ENCODE assay signal across 10 cellular contexts in genomic region chr16:75263963-75264445, GRCh38. TPM values are rescaled to one million over a fixed set of nuclear protein-coding genes. Genes with fewer than 3 reads are reported as not detected.
DNase-seq lines count a peak whose midpoint lies in the region; ATAC-seq and TF ChIP-seq lines count a peak whose summit lies in the region.
"Had no signal": no experiment of that assay in that cellular context is flagged by ENCODE, and none has a peak within 500 bp of the region (broad histone marks: within the 10 kb centered on the region; RNA-seq: fewer than 3 reads in every experiment).

No MANE protein-coding gene starts in this region.

- H3K36me3 Mint-ChIP-seq in activated CD4-positive, alpha-beta memory T cell treated with anti-CD3 and anti-CD28 coated beads for 36 hours, result no peaks in the 10 kb centered on the region
- no peaks in the 10 kb centered on the region for H3K36me3 Mint-ChIP-seq in activated CD4-positive, alpha-beta memory T cell treated with anti-CD3 and anti-CD28 coated beads, Interleukin-2, amount 10 ng/mL, durations not matched to agents 7 days and 5 days (ENCODE audit: low read depth)
- no peaks in the 10 kb centered on the region for H3K36me3 Mint-ChIP-seq in type B pancreatic cell

- no peaks in the 10 kb centered on the region for H4K20me1 ChIP-seq in mammary epithelial cell (ENCODE audit: insufficient read depth, low read length)

- H3K27me3 ChIP-seq in mammary epithelial cell (ENCODE audit: insufficient read depth, low read length) (no peaks in the 10 kb centered on the region), lower lobe of right lung (ENCODE audit: low read depth) (peaks cover 6% of the 10 kb centered on the region)

- peak overlapping the region; percentile 24 for H3K4me3 Mint-ChIP-seq in activated CD4-positive, alpha-beta memory T cell treated with anti-CD3 and anti-CD28 coated beads for 36 hours
- no peak overlapping the region for H3K4me3 Mint-ChIP-seq in activated CD4-positive, alpha-beta memory T cell treated with anti-CD3 and anti-CD28 coated beads, Interleukin-2, amount 10 ng/mL, durations not matched to agents 7 days and 5 days
- H3K4me3 Mint-ChIP-seq in type B pancreatic cell, result peak overlapping the region; percentile 88

- peak overlapping the region; percentile 92 for H3K4me2 ChIP-seq in mammary epithelial cell (ENCODE audit: insufficient read depth, low read depth, low read length)

- peaks cover 75% of the 10 kb centered on the region for H3K79me2 ChIP-seq in mammary epithelial cell (ENCODE audit: insufficient read depth, low read length)

- intact Hi-C loops in activated CD4-positive, alpha-beta memory T cell treated with anti-CD3 and anti-CD28 coated beads for 36 hours (cut with micrococcal nuclease), result no loop called here
- intact Hi-C loops in mammary epithelial cell (cut with micrococcal nuclease) (loop anchor here (1.0 kb wide), 2 partner anchors 10 to 41 kb away; no protein-coding TSS in a partner anchor), lower lobe of right lung (cut with DNase I) (no loop called here)

- TF ChIP-seq CTCF in mammary epithelial cell (conservative IDR thresholded peaks at IDR 0.05 in 1 of 2, IDR thresholded peaks at IDR 0.05 in 1 of 2; ENCODE audit: extremely low read depth in 1 of 2, insufficient read depth in 1 of 2, low read depth in 1 of 2, low read length in 2 of 2) (no peak), lower lobe of right lung (IDR thresholded peaks at IDR 0.05) (no peak), type B pancreatic cell (conservative IDR thresholded peaks at IDR 0.05) (no peak)

- H3K4me3 ChIP-seq in mammary epithelial cell (replicated peaks in 1 of 3; ENCODE audit: insufficient read depth in 1 of 3, low read depth in 2 of 3, low read length in 3 of 3) (peak overlapping the region; percentile 57 to 83 (median 62)), lower lobe of right lung (peak overlapping the region; percentile 98)

- peaks cover 30% of the 10 kb centered on the region for H3K27me3 Mint-ChIP-seq in activated CD4-positive, alpha-beta memory T cell treated with anti-CD3 and anti-CD28 coated beads for 36 hours
- peaks cover 37% of the 10 kb centered on the region for H3K27me3 Mint-ChIP-seq in activated CD4-positive, alpha-beta memory T cell treated with anti-CD3 and anti-CD28 coated beads, Interleukin-2, amount 10 ng/mL, durations not matched to agents 7 days and 5 days
- no peaks in the 10 kb centered on the region for H3K27me3 Mint-ChIP-seq in type B pancreatic cell

- H3K4me1 ChIP-seq in mammary epithelial cell (ENCODE audit: insufficient read depth, low read length) (peaks cover 52% of the 10 kb centered on the region), lower lobe of right lung (peaks cover 54% of the 10 kb centered on the region)

- in situ Hi-C loops in mammary epithelial cell (cut with MboI; ENCODE audit: low sequenced_read_pairs in 2 of 2), result no loop called here

- H3K4me1 Mint-ChIP-seq in activated CD4-positive, alpha-beta memory T cell treated with anti-CD3 and anti-CD28 coated beads for 36 hours (ENCODE audit: low read depth), result peaks cover 6% of the 10 kb centered on the region
- H3K4me1 Mint-ChIP-seq in activated CD4-positive, alpha-beta memory T cell treated with anti-CD3 and anti-CD28 coated beads, Interleukin-2, amount 10 ng/mL, durations not matched to agents 7 days and 5 days, result peaks cover 2% of the 10 kb centered on the region
- H3K4me1 Mint-ChIP-seq in type B pancreatic cell (ENCODE audit: unreplicated experiment), result peaks cover 30% of the 10 kb centered on the region

- ATAC-seq in lower lobe of right lung, result no peak
- no peak for ATAC-seq in HG02840 (IDR thresholded peaks at IDR 0.05; ENCODE audit: low FRiP score, unreplicated experiment)

- H3K9me3 Mint-ChIP-seq in activated CD4-positive, alpha-beta memory T cell treated with anti-CD3 and anti-CD28 coated beads for 36 hours, result no peaks in the 10 kb centered on the region
- H3K9me3 Mint-ChIP-seq in activated CD4-positive, alpha-beta memory T cell treated with anti-CD3 and anti-CD28 coated beads, Interleukin-2, amount 10 ng/mL, durations not matched to agents 7 days and 5 days, result no peaks in the 10 kb centered on the region
- no peaks in the 10 kb centered on the region for H3K9me3 Mint-ChIP-seq in type B pancreatic cell

- WGBS in mammary epithelial cell (ENCODE audit: low coverage, missing lambda C conversion rate), result 25% methylated on average over 8 of the region's 8 CpGs

- CTCF ChIA-PET in activated CD4-positive, alpha-beta memory T cell treated with anti-CD3 and anti-CD28 coated beads for 36 hours (lab: Charles Lee), result no interaction called here
- CTCF ChIA-PET in activated CD4-positive, alpha-beta memory T cell treated with anti-CD3 and anti-CD28 coated beads, Interleukin-2, amount 10 ng/mL, durations not matched to agents 7 days and 5 days (lab: Charles Lee), result no interaction called here
- CTCF ChIA-PET in mammary epithelial cell (lab: Charles Lee; ENCODE audit: low non-redundant PET), result no interaction called here

- POLR2A ChIA-PET in activated CD4-positive, alpha-beta memory T cell treated with anti-CD3 and anti-CD28 coated beads for 36 hours (lab: Charles Lee), result no interaction called here
- POLR2A ChIA-PET in activated CD4-positive, alpha-beta memory T cell treated with anti-CD3 and anti-CD28 coated beads, Interleukin-2, amount 10 ng/mL, durations not matched to agents 7 days and 5 days (lab: Charles Lee), result no interaction called here

- no peak for DNase-seq in activated CD4-positive, alpha-beta memory T cell treated with anti-CD3 and anti-CD28 coated beads for 36 hours
- DNase-seq in activated CD4-positive, alpha-beta memory T cell treated with anti-CD3 and anti-CD28 coated beads, Interleukin-2, amount 10 ng/mL, durations not matched to agents 7 days and 5 days, result no peak
- DNase-seq in mammary epithelial cell (no peak), lower lobe of right lung (peak; percentile 45), type B pancreatic cell (ENCODE audit: extremely low spot score, unreplicated experiment) (peak; percentile 58), NCI-H526 treated with DMSO at 0.1 percent for 48 hours (lab: John Stamatoyannopoulos, UW) (no peak)
- no peak for DNase-seq in NK-92 treated with Interleukin-12 subunit alpha and Interleukin-12 subunit beta, amount 100 ng/mL, for 24 hours (lab: John Stamatoyannopoulos, UW)
- DNase-seq: DMS79, NCI-H2081 treated with DMSO at 0.1 percent for 48 hours had no signal

- H3K9me3 ChIP-seq in mammary epithelial cell (replicated peaks; ENCODE audit: insufficient read depth, low read length) (no peaks in the 10 kb centered on the region), lower lobe of right lung (no peaks in the 10 kb centered on the region)

- H3K9ac ChIP-seq in mammary epithelial cell (ENCODE audit: insufficient read depth, low read length), result peak overlapping the region; percentile 87

- BruUV-seq in mammary epithelial cell (replicated peaks; lab: Mats Ljungman, UMichigan), result no TSS peak

- H3K36me3 ChIP-seq in mammary epithelial cell (ENCODE audit: insufficient read depth, low read length) (peaks cover 1% of the 10 kb centered on the region), lower lobe of right lung (no peaks in the 10 kb centered on the region)

- peak overlapping the region; percentile 4 for H3K27ac ChIP-seq in mammary epithelial cell (ENCODE audit: insufficient read depth, low read depth, low read length)
- H3K27ac ChIP-seq in lower lobe of right lung, result peak overlapping the region; percentile 92

- H3K27ac Mint-ChIP-seq in activated CD4-positive, alpha-beta memory T cell treated with anti-CD3 and anti-CD28 coated beads for 36 hours, result no peak overlapping the region
- no peak overlapping the region for H3K27ac Mint-ChIP-seq in activated CD4-positive, alpha-beta memory T cell treated with anti-CD3 and anti-CD28 coated beads, Interleukin-2, amount 10 ng/mL, durations not matched to agents 7 days and 5 days
- peak overlapping the region; percentile 79 for H3K27ac Mint-ChIP-seq in type B pancreatic cell

- H2AFZ ChIP-seq in mammary epithelial cell (ENCODE audit: low read depth, low read length), result no peak overlapping the region

- dilution Hi-C loops in mammary epithelial cell (cut with HindIII; ENCODE audit: low sequenced_read_pairs), result no loop called here

RNA-seq across cellular contexts. Expression of gene BCAR1, which starts 12.6 kb away (rescaled TPM):
- total RNA-seq in activated CD4-positive, alpha-beta memory T cell treated with anti-CD3 and anti-CD28 coated beads for 36 hours, result 1 to 10 TPM in 1 of 2 experiments, under 1 TPM in 1; 0.78 to 1.1 TPM
- total RNA-seq in activated CD4-positive, alpha-beta memory T cell treated with anti-CD3 and anti-CD28 coated beads, Interleukin-2, amount 10 ng/mL, durations not matched to agents 7 days and 5 days, result not detected
- total RNA-seq in mammary epithelial cell (100 to 1,000 TPM in 1 of 2 donors, 10 to 100 TPM in 1; 58.0 to 103 TPM), lower lobe of right lung (65.1 TPM), type B pancreatic cell (ENCODE audit: low replicate concordance) (67.2 and 73.0 TPM in 2 replicates)
- 46.8 TPM for polyA plus RNA-seq in mammary epithelial cell
- polyA minus RNA-seq in mammary epithelial cell, result 19.5 TPM

RNA-seq across cellular contexts. Expression of gene CTRB1, which starts 45.2 kb away (rescaled TPM):
- not detected for total RNA-seq in activated CD4-positive, alpha-beta memory T cell treated with anti-CD3 and anti-CD28 coated beads for 36 hours
- not detected for total RNA-seq in activated CD4-positive, alpha-beta memory T cell treated with anti-CD3 and anti-CD28 coated beads, Interleukin-2, amount 10 ng/mL, durations not matched to agents 7 days and 5 days
- not detected for total RNA-seq in mammary epithelial cell
- not detected for polyA plus RNA-seq in mammary epithelial cell
- polyA minus RNA-seq in mammary epithelial cell, result not detected
- total RNA-seq in lower lobe of right lung, result not detected
- not detected in 2 replicates for total RNA-seq in type B pancreatic cell (ENCODE audit: low replicate concordance)

RNA-seq across cellular contexts. Expression of gene CTRB2, which starts 57.0 kb away (rescaled TPM):
- not detected for total RNA-seq in activated CD4-positive, alpha-beta memory T cell treated with anti-CD3 and anti-CD28 coated beads for 36 hours
- not detected for total RNA-seq in activated CD4-positive, alpha-beta memory T cell treated with anti-CD3 and anti-CD28 coated beads, Interleukin-2, amount 10 ng/mL, durations not matched to agents 7 days and 5 days
- total RNA-seq in mammary epithelial cell (not detected), lower lobe of right lung (0.44 TPM), type B pancreatic cell (ENCODE audit: low replicate concordance) (not detected in 2 replicates)
- not detected for polyA plus RNA-seq in mammary epithelial cell
- polyA minus RNA-seq in mammary epithelial cell, result not detected

Comparison
In these comparisons a context has a peak if more than half of its experiments do, and no peak if none do; other contexts are left out.
1. DNase-seq: peak in lower lobe of right lung (single experiment) and type B pancreatic cell (single experiment); none in activated CD4-positive, alpha-beta memory T cell treated with anti-CD3 and anti-CD28 coated beads for 36 hours (single experiment), activated CD4-positive, alpha-beta memory T cell treated with anti-CD3 and anti-CD28 coated beads, Interleukin-2, amount 10 ng/mL, durations not matched to agents 7 days and 5 days (single experiment), mammary epithelial cell (single experiment), NCI-H526 treated with DMSO at 0.1 percent for 48 hours (single experiment) and NK-92 treated with Interleukin-12 subunit alpha and Interleukin-12 subunit beta, amount 100 ng/mL, for 24 hours (single experiment).
2. RNA of gene BCAR1, which starts 12.6 kb away (total RNA-seq): 58.0 to 103 TPM in mammary epithelial cell, 67.2 to 73.0 TPM in type B pancreatic cell and 65.1 TPM in lower lobe of right lung (single experiment); 0.78 to 1.1 TPM in activated CD4-positive, alpha-beta memory T cell treated with anti-CD3 and anti-CD28 coated beads for 36 hours and not detected in activated CD4-positive, alpha-beta memory T cell treated with anti-CD3 and anti-CD28 coated beads, Interleukin-2, amount 10 ng/mL, durations not matched to agents 7 days and 5 days; every median in the first group is over 10 times any median in the second.